In the genomic region with DNA sequence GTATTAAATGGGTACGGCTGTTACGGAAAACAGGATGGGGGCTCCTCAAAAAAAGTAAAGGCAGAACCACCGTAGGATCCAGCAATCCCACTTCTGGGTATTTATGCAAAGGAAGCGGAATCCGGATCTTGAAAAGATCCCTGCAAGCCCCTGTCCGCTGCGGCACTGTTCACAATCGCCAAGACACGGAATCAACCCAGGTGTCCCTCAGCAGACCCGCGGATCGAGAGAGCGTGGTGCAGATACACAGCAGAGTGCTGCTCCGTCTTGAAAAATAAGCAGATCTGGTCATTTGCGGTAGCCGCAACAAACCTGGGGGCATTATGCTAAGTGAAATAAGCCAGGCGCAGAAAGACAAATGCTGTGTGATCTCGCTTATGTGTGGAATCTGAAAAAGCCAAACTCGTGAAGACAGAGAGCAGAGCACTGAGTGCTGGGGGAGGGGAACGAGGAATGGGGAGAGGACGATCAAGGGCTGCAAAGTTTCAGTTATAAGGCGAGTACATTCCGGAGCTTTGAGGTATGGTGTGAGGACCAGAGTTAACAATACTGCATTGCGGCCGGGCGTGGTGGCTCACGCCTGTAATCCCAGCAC, we compare ENCODE assay signal across 1 cellular context.
TF ChIP-seq lines count a peak whose summit lies in the region.

No MANE protein-coding gene starts in this region.

TF ChIP-seq in HCT116, 20 proteins besides CTCF, POLR2A, EP300 and RAD21 (continued from another document):
- TF ChIP-seq, protein P1, sequence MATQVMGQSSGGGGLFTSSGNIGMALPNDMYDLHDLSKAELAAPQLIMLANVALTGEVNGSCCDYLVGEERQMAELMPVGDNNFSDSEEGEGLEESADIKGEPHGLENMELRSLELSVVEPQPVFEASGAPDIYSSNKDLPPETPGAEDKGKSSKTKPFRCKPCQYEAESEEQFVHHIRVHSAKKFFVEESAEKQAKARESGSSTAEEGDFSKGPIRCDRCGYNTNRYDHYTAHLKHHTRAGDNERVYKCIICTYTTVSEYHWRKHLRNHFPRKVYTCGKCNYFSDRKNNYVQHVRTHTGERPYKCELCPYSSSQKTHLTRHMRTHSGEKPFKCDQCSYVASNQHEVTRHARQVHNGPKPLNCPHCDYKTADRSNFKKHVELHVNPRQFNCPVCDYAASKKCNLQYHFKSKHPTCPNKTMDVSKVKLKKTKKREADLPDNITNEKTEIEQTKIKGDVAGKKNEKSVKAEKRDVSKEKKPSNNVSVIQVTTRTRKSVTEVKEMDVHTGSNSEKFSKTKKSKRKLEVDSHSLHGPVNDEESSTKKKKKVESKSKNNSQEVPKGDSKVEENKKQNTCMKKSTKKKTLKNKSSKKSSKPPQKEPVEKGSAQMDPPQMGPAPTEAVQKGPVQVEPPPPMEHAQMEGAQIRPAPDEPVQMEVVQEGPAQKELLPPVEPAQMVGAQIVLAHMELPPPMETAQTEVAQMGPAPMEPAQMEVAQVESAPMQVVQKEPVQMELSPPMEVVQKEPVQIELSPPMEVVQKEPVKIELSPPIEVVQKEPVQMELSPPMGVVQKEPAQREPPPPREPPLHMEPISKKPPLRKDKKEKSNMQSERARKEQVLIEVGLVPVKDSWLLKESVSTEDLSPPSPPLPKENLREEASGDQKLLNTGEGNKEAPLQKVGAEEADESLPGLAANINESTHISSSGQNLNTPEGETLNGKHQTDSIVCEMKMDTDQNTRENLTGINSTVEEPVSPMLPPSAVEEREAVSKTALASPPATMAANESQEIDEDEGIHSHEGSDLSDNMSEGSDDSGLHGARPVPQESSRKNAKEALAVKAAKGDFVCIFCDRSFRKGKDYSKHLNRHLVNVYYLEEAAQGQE (IDR thresholded peaks at IDR 0.05; ENCODE audit: low read depth): no peak
- TF ChIP-seq CEBPB (IDR thresholded peaks at IDR 0.05; ENCODE audit: low read depth): no peak
- TF ChIP-seq, protein P2, sequence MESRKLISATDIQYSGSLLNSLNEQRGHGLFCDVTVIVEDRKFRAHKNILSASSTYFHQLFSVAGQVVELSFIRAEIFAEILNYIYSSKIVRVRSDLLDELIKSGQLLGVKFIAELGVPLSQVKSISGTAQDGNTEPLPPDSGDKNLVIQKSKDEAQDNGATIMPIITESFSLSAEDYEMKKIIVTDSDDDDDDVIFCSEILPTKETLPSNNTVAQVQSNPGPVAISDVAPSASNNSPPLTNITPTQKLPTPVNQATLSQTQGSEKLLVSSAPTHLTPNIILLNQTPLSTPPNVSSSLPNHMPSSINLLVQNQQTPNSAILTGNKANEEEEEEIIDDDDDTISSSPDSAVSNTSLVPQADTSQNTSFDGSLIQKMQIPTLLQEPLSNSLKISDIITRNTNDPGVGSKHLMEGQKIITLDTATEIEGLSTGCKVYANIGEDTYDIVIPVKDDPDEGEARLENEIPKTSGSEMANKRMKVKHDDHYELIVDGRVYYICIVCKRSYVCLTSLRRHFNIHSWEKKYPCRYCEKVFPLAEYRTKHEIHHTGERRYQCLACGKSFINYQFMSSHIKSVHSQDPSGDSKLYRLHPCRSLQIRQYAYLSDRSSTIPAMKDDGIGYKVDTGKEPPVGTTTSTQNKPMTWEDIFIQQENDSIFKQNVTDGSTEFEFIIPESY (IDR thresholded peaks at IDR 0.05; ENCODE audit: extremely low read depth, insufficient replicate concordance, low read length): no peak
- TF ChIP-seq POLR2AphosphoS5 (IDR thresholded peaks at IDR 0.05; ENCODE audit: low read depth, low read length): no peak; the same call in 1 of the 2 replicates
- TF ChIP-seq, protein P3, sequence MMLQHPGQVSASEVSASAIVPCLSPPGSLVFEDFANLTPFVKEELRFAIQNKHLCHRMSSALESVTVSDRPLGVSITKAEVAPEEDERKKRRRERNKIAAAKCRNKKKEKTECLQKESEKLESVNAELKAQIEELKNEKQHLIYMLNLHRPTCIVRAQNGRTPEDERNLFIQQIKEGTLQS (IDR thresholded peaks at IDR 0.05): no peak
- no peak for TF ChIP-seq SP1 (IDR thresholded peaks at IDR 0.05; ENCODE audit: low read depth)
- no peak for TF ChIP-seq EGR1 (IDR thresholded peaks at IDR 0.05; ENCODE audit: low read depth)
- TF ChIP-seq ZNF274 (IDR thresholded peaks at IDR 0.05; ENCODE audit: low read depth, low read length): no peak
- TF ChIP-seq FOSL1 (IDR thresholded peaks at IDR 0.05; ENCODE audit: low read depth): no peak
